ENCODE assay signal across 8 cellular contexts in genomic region chr10:95289921-95290421, GRCh38.
DNase-seq lines count a peak whose midpoint lies in the region; TF ChIP-seq lines count a peak whose summit lies in the region.

No MANE protein-coding gene starts in this region.

- no peaks in the 10 kb centered on the region for H3K27me3 ChIP-seq in GM06990 (replicated peaks; ENCODE audit: control insufficient read depth, insufficient read depth, low read length)

- H3K4me3 ChIP-seq in GM06990 (replicated peaks; ENCODE audit: low read depth, low read length) (peak overlapping the region; percentile 91), fibroblast of pulmonary artery (replicated peaks; ENCODE audit: low read depth, low read length) (peak overlapping the region; percentile 93)

- POLR2A ChIA-PET in RWPE1 (lab: Yijun Ruan, JAX; ENCODE audit: low non-redundant PET), result no interaction called here

- peaks cover 7% of the 10 kb centered on the region for H3K36me3 ChIP-seq in GM06990 (ENCODE audit: control insufficient read depth, insufficient read depth, low read length)

- CTCF ChIA-PET in RWPE1 (lab: Yijun Ruan, JAX), result interaction anchor here (0.9 to 1.1 kb wide), 3 partner anchors 12 to 29 kb away, joined by 3 to 8 read pairs (median 3); no protein-coding TSS in a partner anchor

- DNase-seq in GM06990 (ENCODE audit: extremely low read depth, insufficient read length) (no peak), RWPE1 (ENCODE audit: low spot score) (no peak), fibroblast of pulmonary artery (ENCODE audit: low read depth) (no peak), retina (peak; percentile 27), HPDE6-E6E7 (ENCODE audit: extremely low spot score) (no peak), NCI-H345 (lab: John Stamatoyannopoulos, UW) (no peak), ecto neural progenitor cell (ENCODE audit: low spot score) (no peak), SKM-1 (lab: John Stamatoyannopoulos, UW; ENCODE audit: unreplicated experiment) (no peak)

- TF ChIP-seq CTCF in GM06990 (IDR thresholded peaks at IDR 0.05; ENCODE audit: insufficient read depth, low read length, poor library complexity, severe bottlenecking), result no peak
- TF ChIP-seq CTCF in RWPE1 (conservative IDR thresholded peaks at IDR 0.05; ENCODE audit: low read depth), result no peak; the same call in 1 of the 2 replicates
- TF ChIP-seq CTCF in fibroblast of pulmonary artery (IDR thresholded peaks at IDR 0.05; ENCODE audit: low read length, missing control alignments), result no peak

- H3K27ac ChIP-seq in RWPE1, result peak overlapping the region; percentile 86
